ENCODE assay signal across 8 cellular contexts in genomic region chr11:57712256-57713150, GRCh38. TPM values are rescaled to one million over a fixed set of nuclear protein-coding genes. Genes with fewer than 3 reads are reported as not detected.
DNase-seq lines count a peak whose midpoint lies in the region; ATAC-seq and TF ChIP-seq lines count a peak whose summit lies in the region.

TSS of gene TMX2 (plus strand) at chr11:57712593. CDS start at chr11:57712619, 26 bp downstream.

- H3K4me1 Mint-ChIP-seq in activated naive CD4-positive, alpha-beta T cell treated with anti-CD3 and anti-CD28 coated beads, Interleukin-2, amount 50 U/mL, for 24 hours: peaks cover 47% of the 10 kb centered on the region

- TF ChIP-seq POLR2A in suprapubic skin (IDR thresholded peaks at IDR 0.05): peak in 1 of 2 donors; percentile 55

- no peaks in the 10 kb centered on the region for H3K27me3 Mint-ChIP-seq in activated naive CD4-positive, alpha-beta T cell treated with anti-CD3 and anti-CD28 coated beads, Interleukin-2, amount 50 U/mL, for 24 hours

- TF ChIP-seq CTCF in GM06990 (IDR thresholded peaks at IDR 0.05; ENCODE audit: insufficient read depth, low read length, poor library complexity, severe bottlenecking): no peak
- no peak for TF ChIP-seq CTCF in suprapubic skin (IDR thresholded peaks at IDR 0.05)

- DNase-seq in GM06990 (ENCODE audit: extremely low read depth, insufficient read length) (peak; percentile 92), NCI-H1092 (lab: John Stamatoyannopoulos, UW) (peak; percentile 99), globus pallidus (ENCODE audit: low spot score) (peak; percentile 99), nucleus accumbens (lab: John Stamatoyannopoulos, UW) (peak; percentile 68 to 99 (median 94)), suprapubic skin (ENCODE audit: low spot score in 2 of 2) (peak; percentile 96)

- no peak for TF ChIP-seq EP300 in suprapubic skin (IDR thresholded peaks at IDR 0.05)

- H3K36me3 ChIP-seq in GM06990 (ENCODE audit: control insufficient read depth, insufficient read depth, low read length): no peaks in the 10 kb centered on the region
- no peaks in the 10 kb centered on the region for H3K36me3 ChIP-seq in suprapubic skin

- no peaks in the 10 kb centered on the region for H3K9me3 ChIP-seq in suprapubic skin

- peak within 1 kb of the TSS; percentile 100 for H3K4me3 Mint-ChIP-seq in activated naive CD4-positive, alpha-beta T cell treated with anti-CD3 and anti-CD28 coated beads, Interleukin-2, amount 50 U/mL, for 24 hours

- no peaks in the 10 kb centered on the region for H3K36me3 Mint-ChIP-seq in activated naive CD4-positive, alpha-beta T cell treated with anti-CD3 and anti-CD28 coated beads, Interleukin-2, amount 50 U/mL, for 24 hours

- no peaks in the 10 kb centered on the region for H3K9me3 Mint-ChIP-seq in activated naive CD4-positive, alpha-beta T cell treated with anti-CD3 and anti-CD28 coated beads, Interleukin-2, amount 50 U/mL, for 24 hours

- H3K4me3 ChIP-seq in GM06990 (replicated peaks; ENCODE audit: low read depth, low read length) (peak within 1 kb of the TSS; percentile 99), suprapubic skin (peak within 1 kb of the TSS; percentile 98)

- H3K27ac ChIP-seq in suprapubic skin: peak within 1 kb of the TSS; percentile 89

- peak within 1 kb of the TSS; percentile 97 for H3K27ac Mint-ChIP-seq in activated naive CD4-positive, alpha-beta T cell treated with anti-CD3 and anti-CD28 coated beads, Interleukin-2, amount 50 U/mL, for 24 hours

- 1% methylated on average over 22 of the region's 53 CpGs for WGBS in suprapubic skin

- no peaks in the 10 kb centered on the region for H3K27me3 ChIP-seq in GM06990 (replicated peaks; ENCODE audit: control insufficient read depth, insufficient read depth, low read length)
- H3K27me3 ChIP-seq in suprapubic skin: no peaks in the 10 kb centered on the region

- H3K4me1 ChIP-seq in suprapubic skin: peaks cover 37% of the 10 kb centered on the region

- ATAC-seq in HG02588 (IDR thresholded peaks at IDR 0.05; ENCODE audit: unreplicated experiment) (peak; percentile 93), SK-N-SH treated with all-trans-retinoic acid at 6 μM for 48 hours (peak; percentile 96)

TF ChIP-seq in SK-N-SH treated with all-trans-retinoic acid at 6 μM for 48 hours, 23 proteins besides CTCF, POLR2A, EP300 and RAD21:
- TF ChIP-seq CSRNP3 (CRISPR knock-in tag; IDR thresholded peaks at IDR 0.05) (no peak), ZC3H10 (CRISPR knock-in tag; IDR thresholded peaks at IDR 0.05) (no peak), CREB5 (CRISPR knock-in tag; IDR thresholded peaks at IDR 0.05; ENCODE audit: low read depth) (no peak), ZFP3 (CRISPR knock-in tag; IDR thresholded peaks at IDR 0.05) (no peak), SNAI2 (CRISPR knock-in tag; IDR thresholded peaks at IDR 0.05) (no peak), TOX (CRISPR knock-in tag; IDR thresholded peaks at IDR 0.05; ENCODE audit: borderline replicate concordance) (no peak), ZNF8 (CRISPR knock-in tag; IDR thresholded peaks at IDR 0.05) (no peak), ARNTL (CRISPR knock-in tag; IDR thresholded peaks at IDR 0.05; ENCODE audit: borderline replicate concordance, low read depth) (no peak), PATZ1 (CRISPR knock-in tag; IDR thresholded peaks at IDR 0.05; ENCODE audit: borderline replicate concordance) (no peak), GLIS3 (CRISPR knock-in tag; IDR thresholded peaks at IDR 0.05) (no peak), BACH2 (CRISPR knock-in tag; IDR thresholded peaks at IDR 0.05; ENCODE audit: borderline replicate concordance) (no peak), ESRRG (CRISPR knock-in tag; IDR thresholded peaks at IDR 0.05) (no peak), ZFP30 (CRISPR knock-in tag; IDR thresholded peaks at IDR 0.05) (no peak), POU6F1 (CRISPR knock-in tag; IDR thresholded peaks at IDR 0.05; ENCODE audit: borderline replicate concordance, low read depth) (no peak), TSHZ2 (CRISPR knock-in tag; IDR thresholded peaks at IDR 0.05) (no peak)

RNA-seq across cellular contexts. Expression of gene TMX2, which starts in this region (rescaled TPM):
- 10 to 100 TPM; 36.9 to 67.7 (median 55.0) TPM for total RNA-seq in suprapubic skin

Comparison
In these comparisons a context has a peak if more than half of its experiments do, and no peak if none do; other contexts are left out.
1. Peak in every context shown above with its lines: DNase-seq, ATAC-seq, H3K4me3 ChIP-seq and H3K27ac ChIP-seq.